ENCODE assay signal across 9 cellular contexts in genomic region chr20:38290829-38291581, GRCh38. TPM values are rescaled to one million over a fixed set of nuclear protein-coding genes. Genes with fewer than 3 reads are reported as not detected.
A peak's percentile ranks its signal among the peaks of the same experiment; 100 is the strongest.
DNase-seq lines count a peak whose midpoint lies in the region; ATAC-seq, FAIRE-seq and TF ChIP-seq lines count a peak whose summit lies in the region.
"Had no signal": no experiment of that assay in that cellular context is flagged by ENCODE, and none has a peak within 500 bp of the region (broad histone marks: within the 10 kb centered on the region; RNA-seq: fewer than 3 reads in every experiment).

No MANE protein-coding gene starts in this region.

- H3K36me3 Mint-ChIP-seq in astrocyte (ENCODE audit: low read depth, unreplicated experiment) (no peaks in the 10 kb centered on the region), T-helper 17 cell (ENCODE audit: low read depth) (no peaks in the 10 kb centered on the region)

- H3K4me2 ChIP-seq in astrocyte (ENCODE audit: low read length) = peak overlapping the region; percentile 29
- H3K4me2 ChIP-seq in keratinocyte (ENCODE audit: control insufficient read depth, extremely low read depth, insufficient read depth, low read depth, low read length) = no peak overlapping the region

- H3K9ac ChIP-seq in astrocyte (ENCODE audit: low read length) (peak overlapping the region; percentile 34), keratinocyte (ENCODE audit: control insufficient read depth, extremely low read depth, insufficient read depth, low read length) (no peak overlapping the region)

- H3K36me3 ChIP-seq in astrocyte (ENCODE audit: insufficient read depth, low read length) = no peaks in the 10 kb centered on the region
- H3K36me3 ChIP-seq in keratinocyte (ENCODE audit: control insufficient read depth in 2 of 2, extremely low read depth in 1 of 2, insufficient read depth in 2 of 2, low read length in 2 of 2) = no peaks in the 10 kb centered on the region
- H3K36me3 ChIP-seq: spleen had no signal

- TF ChIP-seq CTCF in HL-60 (IDR thresholded peaks at IDR 0.05; ENCODE audit: insufficient read depth, low read length) = no peak
- peak; percentile 52 for TF ChIP-seq CTCF in astrocyte (IDR thresholded peaks at IDR 0.05; ENCODE audit: insufficient read depth, low read depth, low read length)
- TF ChIP-seq CTCF in keratinocyte (optimal IDR thresholded peaks at IDR 0.05 in 1 of 3, IDR thresholded peaks at IDR 0.05 in 1 of 3, conservative IDR thresholded peaks at IDR 0.05 in 1 of 3; ENCODE audit: extremely low read depth in 1 of 3, insufficient read depth in 2 of 3, low read length in 3 of 3) = peak; percentile 24 to 62 (median 43)

- ATAC-seq in activated CD4-positive, CD25-positive, alpha-beta regulatory T cell treated with anti-CD3 and anti-CD28 coated beads, Interleukin-2, amount 50 U/mL, for 24 hours = no peak
- no peak for ATAC-seq in T-helper 17 cell

- H3K79me2 ChIP-seq in astrocyte (ENCODE audit: insufficient read depth, low read length) (no peaks in the 10 kb centered on the region), keratinocyte (ENCODE audit: control insufficient read depth, insufficient read depth, low read length) (no peaks in the 10 kb centered on the region)

- dilution Hi-C loops in keratinocyte (cut with MboI; ENCODE audit: extremely low pct_ligation_motif_present, low sequenced_read_pairs) = no loop called here

- H3K27ac ChIP-seq in HL-60 (replicated peaks) (peak overlapping the region; percentile 97), astrocyte (ENCODE audit: low read depth, low read length) (peak overlapping the region; percentile 50), keratinocyte (ENCODE audit: control insufficient read depth, insufficient read depth, low read length) (no peak overlapping the region)

- no peaks in the 10 kb centered on the region for H4K20me1 ChIP-seq in astrocyte (ENCODE audit: insufficient read depth, low read length)
- no peaks in the 10 kb centered on the region for H4K20me1 ChIP-seq in keratinocyte (ENCODE audit: control insufficient read depth, extremely low read depth, insufficient read depth, low read length)

- DNase-seq in AG08396 (ENCODE audit: low spot score) (peak; percentile 79), HL-60 (ENCODE audit: low read depth in 1 of 2, low spot score in 1 of 2) (no peak), astrocyte (ENCODE audit: low read depth) (peak; percentile 79), keratinocyte (ENCODE audit: low read depth, low spot score) (no peak), T-helper 2 cell (no peak), T-helper 17 cell (no peak), NCI-H446 (lab: John Stamatoyannopoulos, UW) (no peak)
- DNase-seq: spleen had no signal

- H3K9me3 Mint-ChIP-seq in astrocyte (ENCODE audit: unreplicated experiment) = peaks cover 9% of the 10 kb centered on the region

- no peak overlapping the region for H2AFZ ChIP-seq in astrocyte (ENCODE audit: low read depth, low read length)
- H2AFZ ChIP-seq in keratinocyte (ENCODE audit: control insufficient read depth, low read length) = no peak overlapping the region

- H3K27ac Mint-ChIP-seq in astrocyte (ENCODE audit: unreplicated experiment) = no peak overlapping the region
- H3K27ac Mint-ChIP-seq in T-helper 17 cell = no peak overlapping the region

- FAIRE-seq in astrocyte (lab: Jason Lieb, UNC) (no peak), keratinocyte (lab: Jason Lieb, UNC) (no peak)

- peaks cover 21% of the 10 kb centered on the region for H3K27me3 Mint-ChIP-seq in astrocyte (ENCODE audit: low read depth, unreplicated experiment)
- H3K27me3 Mint-ChIP-seq in T-helper 17 cell = peaks cover 70% of the 10 kb centered on the region

- H3K9me3 ChIP-seq in astrocyte (ENCODE audit: insufficient read depth, low read depth, low read length) (no peaks in the 10 kb centered on the region), keratinocyte (ENCODE audit: control insufficient read depth, low read depth, low read length) (no peaks in the 10 kb centered on the region), T-helper 17 cell (ENCODE audit: control insufficient read depth, low read length, poor library complexity, severe bottlenecking) (no peaks in the 10 kb centered on the region)

- H3K27me3 ChIP-seq in HL-60 (ENCODE audit: insufficient read depth, poor library complexity, severe bottlenecking) (no peaks in the 10 kb centered on the region), astrocyte (ENCODE audit: insufficient read depth, low read length) (no peaks in the 10 kb centered on the region), keratinocyte (ENCODE audit: control insufficient read depth, extremely low read depth, insufficient read depth, low read length) (peaks cover 7% of the 10 kb centered on the region)

- H3K9me1 ChIP-seq in keratinocyte (ENCODE audit: control insufficient read depth, extremely low read depth, insufficient read depth, low read length) = no peaks in the 10 kb centered on the region

- peaks cover 13% of the 10 kb centered on the region for H3K4me1 Mint-ChIP-seq in astrocyte (ENCODE audit: low read depth, unreplicated experiment)
- peaks cover 7% of the 10 kb centered on the region for H3K4me1 Mint-ChIP-seq in T-helper 17 cell

- H3K4me3 ChIP-seq in HL-60 (replicated peaks; ENCODE audit: insufficient read depth, low read length) = no peak overlapping the region
- no peak overlapping the region for H3K4me3 ChIP-seq in astrocyte (ENCODE audit: insufficient read depth, low read depth, low read length)
- H3K4me3 ChIP-seq in keratinocyte (ENCODE audit: control insufficient read depth in 2 of 3, extremely low read depth in 1 of 3, insufficient read depth in 2 of 3, low read depth in 1 of 3, low read length in 3 of 3) = no peak overlapping the region
- H3K4me3 ChIP-seq: spleen had no signal

- H3K4me1 ChIP-seq in astrocyte (ENCODE audit: insufficient read depth, low read length) (peaks cover 25% of the 10 kb centered on the region), keratinocyte (ENCODE audit: control insufficient read depth, extremely low read depth, insufficient read depth, low read length) (no peaks in the 10 kb centered on the region)

- no peak overlapping the region for H3K4me3 Mint-ChIP-seq in astrocyte (ENCODE audit: unreplicated experiment)
- H3K4me3 Mint-ChIP-seq in T-helper 17 cell = no peak overlapping the region

RNA-seq across cellular contexts. Expression of gene BPI, which starts 13.0 kb away (rescaled TPM):
- total RNA-seq in astrocyte (not detected in 2 replicates), T-helper 17 cell (not detected)
- polyA plus RNA-seq in keratinocyte = not detected in 3 replicates
- polyA plus RNA-seq in keratinocyte (2011; ENCODE audit: low read depth) = not detected
- polyA plus RNA-seq in keratinocyte (2011; cell fraction: cytosol; rRNA removed) = not detected in 2 replicates
- not detected in 2 replicates for polyA plus RNA-seq in keratinocyte (2011; cell fraction: nucleus; rRNA removed)
- not detected in 2 replicates for polyA plus RNA-seq in keratinocyte (2012; ENCODE audit: low replicate concordance)
- not detected in 3 replicates for polyA minus RNA-seq in keratinocyte
- polyA minus RNA-seq in keratinocyte (2011; cell fraction: cytosol; rRNA and poly(A)+ RNA removed) = not detected
- not detected in 2 replicates for polyA minus RNA-seq in keratinocyte (2011; cell fraction: nucleus; rRNA and poly(A)+ RNA removed)

RNA-seq across cellular contexts. Expression of gene KIAA1755, which starts 30.5 kb away (rescaled TPM):
- 0.77 and 1.1 TPM in 2 replicates for total RNA-seq in astrocyte
- polyA plus RNA-seq in keratinocyte = 0.05 to 0.07 TPM in 2 of 3 replicates, not detected in the other
- not detected for polyA plus RNA-seq in keratinocyte (2011; ENCODE audit: low read depth)
- not detected in 2 replicates for polyA plus RNA-seq in keratinocyte (2011; cell fraction: cytosol; rRNA removed)
- not detected in 2 replicates for polyA plus RNA-seq in keratinocyte (2011; cell fraction: nucleus; rRNA removed)
- 0.19 TPM in 1 of 2 replicates, not detected in the other for polyA plus RNA-seq in keratinocyte (2012; ENCODE audit: low replicate concordance)
- 0.36 TPM in 1 of 3 replicates, not detected in the others for polyA minus RNA-seq in keratinocyte
- not detected for polyA minus RNA-seq in keratinocyte (2011; cell fraction: cytosol; rRNA and poly(A)+ RNA removed)
- polyA minus RNA-seq in keratinocyte (2011; cell fraction: nucleus; rRNA and poly(A)+ RNA removed) = not detected in 2 replicates
- total RNA-seq in T-helper 17 cell = not detected

RNA-seq across cellular contexts. Expression of gene LBP, which starts 55.3 kb away (rescaled TPM):
- total RNA-seq in astrocyte = not detected in 2 replicates
- not detected in 3 replicates for polyA plus RNA-seq in keratinocyte
- polyA plus RNA-seq in keratinocyte (2011; ENCODE audit: low read depth) = not detected
- not detected in 2 replicates for polyA plus RNA-seq in keratinocyte (2011; cell fraction: cytosol; rRNA removed)
- not detected in 2 replicates for polyA plus RNA-seq in keratinocyte (2011; cell fraction: nucleus; rRNA removed)
- polyA plus RNA-seq in keratinocyte (2012; ENCODE audit: low replicate concordance) = not detected in 2 replicates
- polyA minus RNA-seq in keratinocyte = not detected in 3 replicates
- polyA minus RNA-seq in keratinocyte (2011; cell fraction: cytosol; rRNA and poly(A)+ RNA removed) = not detected
- polyA minus RNA-seq in keratinocyte (2011; cell fraction: nucleus; rRNA and poly(A)+ RNA removed) = not detected in 2 replicates
- not detected for total RNA-seq in T-helper 17 cell
- total RNA-seq: spleen had no signal

Comparison
In these comparisons a context has a peak if more than half of its experiments do, and no peak if none do; other contexts are left out.
1. DNase-seq: peak in AG08396 (single experiment) and astrocyte (single experiment); none in HL-60 (0 of 2), keratinocyte (single experiment), T-helper 2 cell (0 of 5), T-helper 17 cell (0 of 3) and NCI-H446 (0 of 2).